Comparison of ENCODE assay signal across 11 cellular contexts in genomic region chr2:6993230-6993640, GRCh38.
DNase-seq lines count a peak whose midpoint lies in the region; ATAC-seq and TF ChIP-seq lines count a peak whose summit lies in the region.
"Had no signal": no experiment of that assay in that cellular context is flagged by ENCODE, and none has a peak within 500 bp of the region (broad histone marks: within the 10 kb centered on the region; RNA-seq: fewer than 3 reads in every experiment).

No MANE protein-coding gene starts in this region.

- ATAC-seq in GM19324 (IDR thresholded peaks at IDR 0.05; ENCODE audit: low FRiP score, unreplicated experiment): no peak
- ATAC-seq: PC-3 had no signal

- H3K27ac ChIP-seq in adipose tissue (ENCODE audit: low read depth, low read length): peak overlapping the region; percentile 19
- peak overlapping the region; percentile 91 for H3K27ac ChIP-seq in substantia nigra (ENCODE audit: low read depth, low read length, poor library complexity, severe bottlenecking)
- H3K27ac ChIP-seq in SJCRH30: no peak overlapping the region

- H3K9me3 ChIP-seq in SJCRH30 (replicated peaks): peaks cover 8% of the 10 kb centered on the region

- no peak for TF ChIP-seq CTCF in endothelial cell (IDR thresholded peaks at IDR 0.05; ENCODE audit: unreplicated experiment)

- peak overlapping the region; percentile 86 for H3K27ac Mint-ChIP-seq in endothelial cell (ENCODE audit: unreplicated experiment)
- H3K27ac Mint-ChIP-seq: activated CD4-positive, alpha-beta T cell treated with anti-CD3 and anti-CD28 coated beads, Interleukin-2, amount 10 ng/mL, durations not matched to agents 7 days and 5 days had no signal

- H3K4me1 ChIP-seq in SJCRH30: no peaks in the 10 kb centered on the region

- no peaks in the 10 kb centered on the region for H3K27me3 ChIP-seq in SJCRH30

- peak overlapping the region; percentile 39 for H3K4me3 Mint-ChIP-seq in endothelial cell (ENCODE audit: unreplicated experiment)
- H3K4me3 Mint-ChIP-seq: activated CD4-positive, alpha-beta T cell treated with anti-CD3 and anti-CD28 coated beads, Interleukin-2, amount 10 ng/mL, durations not matched to agents 7 days and 5 days had no signal

- H3K9me3 Mint-ChIP-seq in endothelial cell (ENCODE audit: unreplicated experiment): no peaks in the 10 kb centered on the region
- H3K9me3 Mint-ChIP-seq: activated CD4-positive, alpha-beta T cell treated with anti-CD3 and anti-CD28 coated beads, Interleukin-2, amount 10 ng/mL, durations not matched to agents 7 days and 5 days had no signal

- peaks cover 35% of the 10 kb centered on the region for H3K36me3 Mint-ChIP-seq in endothelial cell (ENCODE audit: low read depth, unreplicated experiment)

- no peak overlapping the region for H3K4me3 ChIP-seq in SJCRH30

- WGBS in adipose tissue, 3 donors: 48 to 61% (median 48%) methylated on average over 7 of the region's 7 CpGs

- peaks cover 43% of the 10 kb centered on the region for H3K4me1 Mint-ChIP-seq in endothelial cell (ENCODE audit: unreplicated experiment)
- H3K4me1 Mint-ChIP-seq: activated CD4-positive, alpha-beta T cell treated with anti-CD3 and anti-CD28 coated beads, Interleukin-2, amount 10 ng/mL, durations not matched to agents 7 days and 5 days had no signal

- DNase-seq in endothelial cell (ENCODE audit: low spot score) (no peak), lung microvascular endothelial cell (ENCODE audit: low read depth in 2 of 2) (peak; percentile 48 to 67), substantia nigra (lab: John Stamatoyannopoulos, UW) (peak in 44 of 49 donors; percentile 30 to 84 (median 68)), SJCRH30 (no peak), D341Med (ENCODE audit: low spot score) (no peak), H4 (ENCODE audit: low spot score) (no peak)
- DNase-seq: activated CD4-positive, alpha-beta T cell treated with anti-CD3 and anti-CD28 coated beads, Interleukin-2, amount 10 ng/mL, durations not matched to agents 7 days and 5 days; NCI-H2171 treated with DMSO at 0.1 percent for 48 hours; PC-3 had no signal

- peaks cover 10% of the 10 kb centered on the region for H3K27me3 Mint-ChIP-seq in endothelial cell (ENCODE audit: unreplicated experiment)
- H3K27me3 Mint-ChIP-seq: activated CD4-positive, alpha-beta T cell treated with anti-CD3 and anti-CD28 coated beads, Interleukin-2, amount 10 ng/mL, durations not matched to agents 7 days and 5 days had no signal

- 0 out of 2 replicates have a peak, but pooled peaks cover 2% of the 10 kb centered on the region for H3K36me3 ChIP-seq in SJCRH30

Comparison
In these comparisons a context has a peak if more than half of its experiments do, and no peak if none do; other contexts are left out.
1. DNase-seq: peak in lung microvascular endothelial cell (2 of 2) and substantia nigra (44 of 49); none in endothelial cell (single experiment), SJCRH30 (0 of 2), D341Med (single experiment) and H4 (single experiment).